ENCODE assay signal across 8 cellular contexts in the genomic region with DNA sequence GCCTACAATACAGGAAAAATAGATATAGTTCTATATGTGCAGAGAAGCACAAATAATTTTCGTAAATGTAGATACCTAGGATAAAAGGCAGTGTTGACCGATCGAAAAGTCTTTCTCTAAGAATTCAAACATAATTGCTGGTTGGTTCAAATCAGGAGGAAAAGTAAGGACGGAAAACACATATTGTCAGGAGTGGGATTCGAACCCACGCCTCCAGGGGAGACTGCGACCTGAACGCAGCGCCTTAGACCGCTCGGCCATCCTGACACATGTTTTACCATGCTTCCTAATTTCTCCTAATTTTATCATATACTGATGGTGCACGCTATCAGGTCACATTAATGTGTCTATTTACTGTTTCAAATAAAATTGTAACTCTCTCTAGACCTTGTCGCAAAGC. TPM values are rescaled to one million over a fixed set of nuclear protein-coding genes. Genes with fewer than 3 reads are reported as not detected.
A peak's percentile ranks its signal among the peaks of the same experiment; 100 is the strongest.
DNase-seq lines count a peak whose midpoint lies in the region; ATAC-seq, FAIRE-seq and TF ChIP-seq lines count a peak whose summit lies in the region.
"Not testable (repeated sequence)": the region's sequence is repeated elsewhere in the genome, so short reads cannot be mapped to it uniquely, and the experiment has no call there.

No MANE protein-coding gene starts in this region.

- H3K27ac Mint-ChIP-seq in GM23338 = peak overlapping the region; percentile 89
- H3K27ac Mint-ChIP-seq in activated T-helper 1 cell treated with anti-CD3 and anti-CD28 coated beads, Interleukin-12 subunit alpha, Interleukin-12 subunit beta, Interleukin-2, Interleukin-4 antibody, amounts not matched to agents 30 ng/mL and 10 ng/mL and 1 ng/mL, durations not matched to agents 14 hours and 24 hours and 36 hours = peak overlapping the region; percentile 90

- peaks cover 36% of the 10 kb centered on the region for H3K27me3 ChIP-seq in GM23338 (ENCODE audit: insufficient read depth)
- not testable (repeated sequence) for H3K27me3 ChIP-seq in Loucy (ENCODE audit: insufficient read depth, low read length, poor library complexity, severe bottlenecking)

- not testable (repeated sequence) for H3K36me3 ChIP-seq in GM23338 (ENCODE audit: insufficient read depth); Loucy (ENCODE audit: insufficient read depth, low read length)

- peak overlapping the region; percentile 81 for H3K4me2 ChIP-seq in GM23338
- peak overlapping the region; percentile 90 for H3K4me2 ChIP-seq in Loucy (ENCODE audit: low read depth, low read length, poor library complexity, severe bottlenecking)

- H3K9me3 Mint-ChIP-seq in GM23338 = peaks cover 11% of the 10 kb centered on the region; the same call in 2 of the 3 replicates
- H3K9me3 Mint-ChIP-seq in activated T-helper 1 cell treated with anti-CD3 and anti-CD28 coated beads, Interleukin-12 subunit alpha, Interleukin-12 subunit beta, Interleukin-2, Interleukin-4 antibody, amounts not matched to agents 30 ng/mL and 10 ng/mL and 1 ng/mL, durations not matched to agents 14 hours and 24 hours and 36 hours = not testable (repeated sequence)

- not testable (repeated sequence) for H3K36me3 Mint-ChIP-seq in GM23338 (ENCODE audit: low read depth); activated T-helper 1 cell treated with anti-CD3 and anti-CD28 coated beads, Interleukin-12 subunit alpha, Interleukin-12 subunit beta, Interleukin-2, Interleukin-4 antibody, amounts not matched to agents 30 ng/mL and 10 ng/mL and 1 ng/mL, durations not matched to agents 14 hours and 24 hours and 36 hours (ENCODE audit: low read depth)

- ATAC-seq in GM23338 (peak; percentile 57), esophagus mucosa (peak; percentile 77)

- not testable (repeated sequence) for H2AFZ ChIP-seq in GM23338
- H2AFZ ChIP-seq in Loucy (ENCODE audit: low read length) = peak overlapping the region; percentile 77

- H4K20me1 ChIP-seq in GM23338 (replicated peaks; ENCODE audit: insufficient read depth); Loucy (ENCODE audit: insufficient read depth, low read length, poor library complexity, severe bottlenecking): not testable (repeated sequence)

- peak overlapping the region; percentile 88 for H3K4me3 Mint-ChIP-seq in GM23338
- peak overlapping the region; percentile 89 for H3K4me3 Mint-ChIP-seq in activated T-helper 1 cell treated with anti-CD3 and anti-CD28 coated beads, Interleukin-12 subunit alpha, Interleukin-12 subunit beta, Interleukin-2, Interleukin-4 antibody, amounts not matched to agents 30 ng/mL and 10 ng/mL and 1 ng/mL, durations not matched to agents 14 hours and 24 hours and 36 hours

- not testable (repeated sequence) for H3F3A ChIP-seq in GM23338 (replicated peaks; ENCODE audit: low read depth); Loucy (ENCODE audit: low read depth)

- peak overlapping the region; percentile 90 for H3K9ac ChIP-seq in Loucy (ENCODE audit: low read depth, low read length, poor library complexity, severe bottlenecking)

- DNase-seq in D721Med (ENCODE audit: insufficient read length, low spot score) = not testable (repeated sequence)
- peak; percentile 58 for DNase-seq in GM23338 (ENCODE audit: low spot score)
- DNase-seq in SIG-M5 treated with dmso at 0.1 percent for 504 hours (lab: John Stamatoyannopoulos, UW; ENCODE audit: unreplicated experiment) = peak; percentile 80
- peak; percentile 49 for DNase-seq in activated T-helper 1 cell treated with anti-CD3 and anti-CD28 coated beads, Interleukin-12 subunit alpha, Interleukin-12 subunit beta, Interleukin-2, Interleukin-4 antibody, amounts not matched to agents 30 ng/mL and 10 ng/mL and 1 ng/mL, durations not matched to agents 14 hours and 24 hours and 36 hours (ENCODE audit: low spot score)
- DNase-seq in mucosa of gallbladder (ENCODE audit: low spot score) = peak; percentile 64
- DNase-seq in stimulated activated CD8-positive, alpha-beta memory T cell treated with anti-CD3 and anti-CD28 coated beads, Interleukin-15, amount 100 ng/mL, for 24 hours (ENCODE audit: low read depth) = peak; percentile 58

- H3K27ac ChIP-seq in GM23338 (ENCODE audit: low read depth) = not testable (repeated sequence)

- H3K4me1 ChIP-seq in GM23338 (ENCODE audit: insufficient read depth) (peaks cover 12% of the 10 kb centered on the region; the same call in 1 of the 2 replicates), Loucy (ENCODE audit: insufficient read depth, low read length, poor library complexity, severe bottlenecking) (peaks cover 13% of the 10 kb centered on the region)

- H3K9me3 ChIP-seq in Loucy (ENCODE audit: insufficient read depth, low read depth, low read length) = not testable (repeated sequence)

- H3K27me3 Mint-ChIP-seq in GM23338 (ENCODE audit: insufficient read depth, low read depth, poor library complexity) = peaks cover 39% of the 10 kb centered on the region
- H3K27me3 Mint-ChIP-seq in activated T-helper 1 cell treated with anti-CD3 and anti-CD28 coated beads, Interleukin-12 subunit alpha, Interleukin-12 subunit beta, Interleukin-2, Interleukin-4 antibody, amounts not matched to agents 30 ng/mL and 10 ng/mL and 1 ng/mL, durations not matched to agents 14 hours and 24 hours and 36 hours (ENCODE audit: insufficient read depth) = peaks cover 24% of the 10 kb centered on the region

- peaks cover 14% of the 10 kb centered on the region for H3K4me1 Mint-ChIP-seq in GM23338
- H3K4me1 Mint-ChIP-seq in activated T-helper 1 cell treated with anti-CD3 and anti-CD28 coated beads, Interleukin-12 subunit alpha, Interleukin-12 subunit beta, Interleukin-2, Interleukin-4 antibody, amounts not matched to agents 30 ng/mL and 10 ng/mL and 1 ng/mL, durations not matched to agents 14 hours and 24 hours and 36 hours (ENCODE audit: low read depth) = peaks cover 18% of the 10 kb centered on the region

- not testable (repeated sequence) for H3K79me2 ChIP-seq in GM23338 (replicated peaks; ENCODE audit: insufficient read depth); Loucy (ENCODE audit: insufficient read depth, low read length)

- FAIRE-seq in D721Med (lab: Jason Lieb, UNC) = peak; percentile 80

- TF ChIP-seq CTCF in D721Med (IDR thresholded peaks at IDR 0.05; ENCODE audit: insufficient read depth, missing control alignments); GM23338 (conservative IDR thresholded peaks at IDR 0.05; ENCODE audit: low read depth in 2 of 2); Loucy (conservative IDR thresholded peaks at IDR 0.05; ENCODE audit: low read length): not testable (repeated sequence)

- not testable (repeated sequence) for H3K9me2 ChIP-seq in GM23338 (ENCODE audit: insufficient read depth); Loucy (replicated peaks; ENCODE audit: low read depth, low read length)

- H3K4me3 ChIP-seq in GM23338 (peak overlapping the region; percentile 61), Loucy (ENCODE audit: low read length, poor library complexity, severe bottlenecking) (peak overlapping the region; percentile 78)

- intact Hi-C loops in activated T-helper 1 cell treated with anti-CD3 and anti-CD28 coated beads, Interleukin-12 subunit alpha, Interleukin-12 subunit beta, Interleukin-2, Interleukin-4 antibody, amounts not matched to agents 30 ng/mL and 10 ng/mL and 1 ng/mL, durations not matched to agents 14 hours and 24 hours and 36 hours (cut with micrococcal nuclease) = loop anchor here (1.0 to 10.0 kb wide), 6 partner anchors 45 to 211 kb away; no protein-coding TSS in a partner anchor

TF ChIP-seq in GM23338, 12 proteins besides CTCF, POLR2A, EP300 and RAD21:
- TF ChIP-seq CREB1 (CRISPR knock-in tag; IDR thresholded peaks at IDR 0.05; ENCODE audit: low read depth) = peak; percentile 28; the same call in 1 of the 2 replicates
TF ChIP-seq in GM23338: peak in this region for 1; not testable (repeated sequence) for 11.

RNA-seq across cellular contexts. Expression of a gene that starts 5.8 kb away (rescaled TPM):
- not detected in 2 replicates for total RNA-seq in GM23338 (2014; rRNA removed; shearing (Covaris generic))
- polyA plus RNA-seq in GM23338 (2016; fragmentation: Nextera tagmentation; extraction: Ambion mirVana) = 0.09 TPM in 1 of 2 replicates, not detected in the other
- total RNA-seq in activated T-helper 1 cell treated with anti-CD3 and anti-CD28 coated beads, Interleukin-12 subunit alpha, Interleukin-12 subunit beta, Interleukin-2, Interleukin-4 antibody, amounts not matched to agents 30 ng/mL and 10 ng/mL and 1 ng/mL, durations not matched to agents 14 hours and 24 hours and 36 hours = 0.59 and 0.99 TPM in 2 replicates
- 1.4 TPM for total RNA-seq in esophagus mucosa
- total RNA-seq in mucosa of gallbladder = 5.8 TPM

RNA-seq across cellular contexts. Expression of a gene that starts 19.5 kb away (rescaled TPM):
- total RNA-seq in GM23338 (2014; rRNA removed; shearing (Covaris generic)) = not detected in 2 replicates
- polyA plus RNA-seq in GM23338 (2016; fragmentation: Nextera tagmentation; extraction: Ambion mirVana) = 0.10 TPM in 1 of 2 replicates, not detected in the other
- total RNA-seq in activated T-helper 1 cell treated with anti-CD3 and anti-CD28 coated beads, Interleukin-12 subunit alpha, Interleukin-12 subunit beta, Interleukin-2, Interleukin-4 antibody, amounts not matched to agents 30 ng/mL and 10 ng/mL and 1 ng/mL, durations not matched to agents 14 hours and 24 hours and 36 hours = not detected in 2 replicates
- total RNA-seq in esophagus mucosa (1.00 TPM), mucosa of gallbladder (36.0 TPM)

RNA-seq across cellular contexts. Expression of a gene that starts 24.9 kb away (rescaled TPM):
- total RNA-seq in GM23338 (2014; rRNA removed; shearing (Covaris generic)) = 1.3 TPM in 1 of 2 replicates, not detected in the other
- 0.08 and 0.38 TPM in 2 replicates for polyA plus RNA-seq in GM23338 (2016; fragmentation: Nextera tagmentation; extraction: Ambion mirVana)
- not detected in 2 replicates for total RNA-seq in activated T-helper 1 cell treated with anti-CD3 and anti-CD28 coated beads, Interleukin-12 subunit alpha, Interleukin-12 subunit beta, Interleukin-2, Interleukin-4 antibody, amounts not matched to agents 30 ng/mL and 10 ng/mL and 1 ng/mL, durations not matched to agents 14 hours and 24 hours and 36 hours
- total RNA-seq in esophagus mucosa (3.1 TPM), mucosa of gallbladder (53.9 TPM)

Comparison
In these comparisons a context has a peak if more than half of its experiments do, and no peak if none do; other contexts are left out.
1. RNA of a gene that starts 19.5 kb away (total RNA-seq): 36.0 TPM in mucosa of gallbladder (single experiment); 1.00 TPM in esophagus mucosa (single experiment), not detected in GM23338 and not detected in activated T-helper 1 cell treated with anti-CD3 and anti-CD28 coated beads, Interleukin-12 subunit alpha, Interleukin-12 subunit beta, Interleukin-2, Interleukin-4 antibody, amounts not matched to agents 30 ng/mL and 10 ng/mL and 1 ng/mL, durations not matched to agents 14 hours and 24 hours and 36 hours; every median in the first group is over 10 times any median in the second.
2. RNA of a gene that starts 24.9 kb away (total RNA-seq): 53.9 TPM in mucosa of gallbladder (single experiment); 3.1 TPM in esophagus mucosa (single experiment), not detected in activated T-helper 1 cell treated with anti-CD3 and anti-CD28 coated beads, Interleukin-12 subunit alpha, Interleukin-12 subunit beta, Interleukin-2, Interleukin-4 antibody, amounts not matched to agents 30 ng/mL and 10 ng/mL and 1 ng/mL, durations not matched to agents 14 hours and 24 hours and 36 hours and 1.3 TPM in GM23338; every median in the first group is over 10 times any median in the second.